8 cellular contexts compared by ENCODE assay signal in genomic region chr9:115013998-115014397, GRCh38.
DNase-seq lines count a peak whose midpoint lies in the region; ATAC-seq and TF ChIP-seq lines count a peak whose summit lies in the region.

No MANE protein-coding gene starts in this region.

- peak; percentile 85 for DNase-seq in Daoy (ENCODE audit: low read depth)
- peak; percentile 83 for DNase-seq in NCI-H2171 treated with DMSO at 0.1 percent for 48 hours (lab: John Stamatoyannopoulos, UW)
- peak; percentile 72 to 86 for DNase-seq in T47D (ENCODE audit: low read depth in 1 of 2, low spot score in 1 of 2)
- peak; percentile 86 for DNase-seq in inferior parietal cortex (ENCODE audit: extremely low spot score)
- DNase-seq in stimulated activated CD4-positive, alpha-beta T cell treated with anti-CD3 and anti-CD28 coated beads, Interleukin-15, amount 100 ng/mL, for 24 hours = peak; percentile 84

- peak overlapping the region; percentile 20; the same call in 1 of the 2 replicates for H3K27ac ChIP-seq in VCaP

- ATAC-seq in HG02678 (IDR thresholded peaks at IDR 0.05; ENCODE audit: unreplicated experiment) = peak; percentile 80
- no peak for ATAC-seq in GM19328 (IDR thresholded peaks at IDR 0.05; ENCODE audit: unreplicated experiment)

- in situ Hi-C loops in T47D (cut with HindIII; ENCODE audit: low pct_unique_long_range_greater_than_20kb, low sequenced_read_pairs) = no loop called here

- peak; percentile 91 for TF ChIP-seq CTCF in VCaP (conservative IDR thresholded peaks at IDR 0.05)
